Comparison of ENCODE assay signal across 24 cellular contexts in genomic region chr4:168524897-168525296, GRCh38.
"Had no signal": no experiment of that assay in that cellular context is flagged by ENCODE, and none has a peak within 500 bp of the region (broad histone marks: within the 10 kb centered on the region; RNA-seq: fewer than 3 reads in every experiment).

No MANE protein-coding gene starts in this region.

- H3K27ac ChIP-seq: left lung, sigmoid colon, thoracic aorta, vagina, VCaP had no signal

- DNase-seq: activated CD4-positive, alpha-beta T cell treated with anti-CD3 and anti-CD28 coated beads, Interleukin-2, amount 10 ng/mL, durations not matched to agents 24 days and 14 days; activated CD8-positive, alpha-beta T cell treated with anti-CD3 and anti-CD28 coated beads, Interleukin-2, amount 10 ng/mL, durations not matched to agents 7 days and 5 days; activated gamma-delta T cell treated with Interleukin-2 at 50 U/mL for 16 hours; aorta; central memory CD4-positive, alpha-beta T cell; dermis blood vessel endothelial cell; effector CD8-positive, alpha-beta T cell; erythroblast; head of caudate nucleus; left lung; sigmoid colon; stimulated activated CD4-positive, alpha-beta T cell treated with anti-CD3 and anti-CD28 coated beads, Interleukin-4, amount 100 ng/mL, for 24 hours; stimulated activated naive CD4-positive, alpha-beta T cell treated with Interleukin-2 at 50 U/mL for 16 hours; T-cell had no signal

- H3K9me3 ChIP-seq: left lung, sigmoid colon, thoracic aorta, vagina had no signal

- H3K4me3 Mint-ChIP-seq: activated CD4-positive, alpha-beta T cell treated with anti-CD3 and anti-CD28 coated beads, Interleukin-2, amount 10 ng/mL, durations not matched to agents 24 days and 14 days; activated CD8-positive, alpha-beta T cell treated with anti-CD3 and anti-CD28 coated beads, Interleukin-2, amount 10 ng/mL, durations not matched to agents 7 days and 5 days; activated naive CD4-positive, alpha-beta T cell treated with anti-CD3 and anti-CD28 coated beads, Interleukin-2, amount 50 U/mL, for 24 hours; brain; nephron; T-cell; T-helper 2 cell treated with Interferon-gamma antibody and Interleukin-4, amounts not matched to agents 5 μg/mL and 100 μg/mL, for 36 hours; type B pancreatic cell had no signal

- H3K27me3 ChIP-seq: left lung, sigmoid colon, vagina had no signal

- H3K4me1 ChIP-seq: left lung, vagina had no signal

- H3K36me3 Mint-ChIP-seq: activated naive CD4-positive, alpha-beta T cell treated with anti-CD3 and anti-CD28 coated beads, Interleukin-2, amount 50 U/mL, for 24 hours; brain; T-cell had no signal

- H3K27ac Mint-ChIP-seq: activated CD4-positive, alpha-beta T cell treated with anti-CD3 and anti-CD28 coated beads, Interleukin-2, amount 10 ng/mL, durations not matched to agents 24 days and 14 days; activated CD8-positive, alpha-beta T cell treated with anti-CD3 and anti-CD28 coated beads, Interleukin-2, amount 10 ng/mL, durations not matched to agents 7 days and 5 days; activated naive CD4-positive, alpha-beta T cell treated with anti-CD3 and anti-CD28 coated beads, Interleukin-2, amount 50 U/mL, for 24 hours; nephron; T-cell; T-helper 2 cell treated with Interferon-gamma antibody and Interleukin-4, amounts not matched to agents 5 μg/mL and 100 μg/mL, for 36 hours; type B pancreatic cell had no signal

- H3K27me3 Mint-ChIP-seq: brain, type B pancreatic cell had no signal

- H3K4me3 ChIP-seq: left lung, sigmoid colon, thoracic aorta, vagina had no signal

- H3K4me1 Mint-ChIP-seq: activated CD4-positive, alpha-beta T cell treated with anti-CD3 and anti-CD28 coated beads, Interleukin-2, amount 10 ng/mL, durations not matched to agents 24 days and 14 days; activated naive CD4-positive, alpha-beta T cell treated with anti-CD3 and anti-CD28 coated beads, Interleukin-2, amount 50 U/mL, for 24 hours; T-cell had no signal

- FAIRE-seq: frontal cortex had no signal

- ATAC-seq: activated CD4-positive, CD25-positive, alpha-beta regulatory T cell treated with anti-CD3 and anti-CD28 coated beads, Interleukin-2, amount 50 U/mL, for 24 hours; activated CD8-positive, alpha-beta T cell treated with anti-CD3 and anti-CD28 coated beads, Interleukin-2, amount 10 ng/mL, durations not matched to agents 7 days and 5 days; left lung; T-cell had no signal

- H3K36me3 ChIP-seq: left lung, sigmoid colon, thoracic aorta, vagina had no signal

- H3K9me3 Mint-ChIP-seq: activated CD4-positive, alpha-beta T cell treated with anti-CD3 and anti-CD28 coated beads, Interleukin-2, amount 10 ng/mL, durations not matched to agents 24 days and 14 days; activated naive CD4-positive, alpha-beta T cell treated with anti-CD3 and anti-CD28 coated beads, Interleukin-2, amount 50 U/mL, for 24 hours; brain; nephron; T-cell; T-helper 2 cell treated with Interferon-gamma antibody and Interleukin-4, amounts not matched to agents 5 μg/mL and 100 μg/mL, for 36 hours had no signal
